In genomic region chr17:78184868-78185267, GRCh38 we compare ENCODE assay signal across 13 cellular contexts. TPM values are rescaled to one million over a fixed set of nuclear protein-coding genes. Genes with fewer than 3 reads are reported as not detected.
DNase-seq lines count a peak whose midpoint lies in the region; ATAC-seq, FAIRE-seq and TF ChIP-seq lines count a peak whose summit lies in the region.
"Had no signal": no experiment of that assay in that cellular context is flagged by ENCODE, and none has a peak within 500 bp of the region (broad histone marks: within the 10 kb centered on the region; RNA-seq: fewer than 3 reads in every experiment).

No MANE protein-coding gene starts in this region.

- H3K27ac Mint-ChIP-seq in Calu3 (ENCODE audit: unreplicated experiment) (no peak overlapping the region), progenitor cell of endocrine pancreas (no peak overlapping the region)

- no peak overlapping the region for H2AK5ac ChIP-seq in H1 (ENCODE audit: low read depth, low read length)

- H4K20me1 ChIP-seq in H1 (replicated peaks in 1 of 2; ENCODE audit: control insufficient read depth in 1 of 2, insufficient read depth in 2 of 2, low read length in 2 of 2): peaks cover 10% of the 10 kb centered on the region in 2 experiments

- peaks cover 0 to 42% of the 10 kb centered on the region in 2 experiments; a peak in 3 of 4 replicates for H3K79me2 ChIP-seq in H1 (ENCODE audit: control insufficient read depth in 1 of 2, insufficient read depth in 2 of 2, low read length in 2 of 2)

- no peak for TF ChIP-seq RAD21 in H1 (IDR thresholded peaks at IDR 0.05 in 1 of 2, conservative IDR thresholded peaks at IDR 0.05 in 1 of 2; ENCODE audit: low read depth in 2 of 2, low read length in 2 of 2)

- no peak overlapping the region for H3K27ac ChIP-seq in H1 (ENCODE audit: low read depth, low read length)
- H3K27ac ChIP-seq: cardiac muscle cell, right atrium auricular region, SJSA1 had no signal

- no peak overlapping the region for H3K18ac ChIP-seq in H1 (ENCODE audit: extremely low read depth, low read length)

- H3K9me3 ChIP-seq in NT2/D1 (ENCODE audit: insufficient read depth, low read length): no peaks in the 10 kb centered on the region
- no peaks in the 10 kb centered on the region for H3K9me3 ChIP-seq in H1 (ENCODE audit: insufficient read depth in 2 of 2, low read depth in 1 of 2, low read length in 1 of 2)
- H3K9me3 ChIP-seq: right atrium auricular region, SJSA1 had no signal

- no peak overlapping the region for H3K4ac ChIP-seq in H1 (replicated peaks; ENCODE audit: insufficient read length, low read depth, low read length)

- no peak for TF ChIP-seq CTCF in Calu3 (IDR thresholded peaks at IDR 0.05; ENCODE audit: unreplicated experiment)
- TF ChIP-seq CTCF in H1 (IDR thresholded peaks at IDR 0.05; ENCODE audit: control extremely low read depth in 1 of 3, insufficient read depth in 1 of 3, low read depth in 1 of 3, low read length in 3 of 3): no peak
- no peak for TF ChIP-seq CTCF in progenitor cell of endocrine pancreas (IDR thresholded peaks at IDR 0.05; ENCODE audit: unreplicated experiment)

- TF ChIP-seq POLR2A in H1 (IDR thresholded peaks at IDR 0.05; ENCODE audit: control extremely low read depth in 1 of 2, low read depth in 2 of 2, low read length in 2 of 2): no peak

- no peak overlapping the region for H3K14ac ChIP-seq in H1 (ENCODE audit: insufficient read length)

- no peak overlapping the region for H2BK20ac ChIP-seq in H1 (ENCODE audit: low read length)

- no peak for TF ChIP-seq EP300 in H1 (IDR thresholded peaks at IDR 0.05; ENCODE audit: borderline replicate concordance in 1 of 2, low read depth in 2 of 2, low read length in 2 of 2)

- H2AFZ ChIP-seq in H1 (ENCODE audit: low read length): no peak overlapping the region

- H3K4me3 Mint-ChIP-seq in Calu3 (ENCODE audit: low read depth, unreplicated experiment) (peak overlapping the region; percentile 15), progenitor cell of endocrine pancreas (ENCODE audit: low read depth) (peak overlapping the region; percentile 27)

- peaks cover 8% of the 10 kb centered on the region for H3K4me1 ChIP-seq in NT2/D1 (ENCODE audit: insufficient read depth, insufficient read length)
- peaks cover 0 to 13% (median 5%) of the 10 kb centered on the region in 4 experiments; a peak in 6 of 7 replicates for H3K4me1 ChIP-seq in H1 (replicated peaks in 1 of 4; ENCODE audit: control insufficient read depth in 3 of 4, insufficient read depth in 4 of 4, low read length in 3 of 4)

- H3K9me3 Mint-ChIP-seq in Calu3 (ENCODE audit: low read depth, unreplicated experiment): no peaks in the 10 kb centered on the region
- no peaks in the 10 kb centered on the region for H3K9me3 Mint-ChIP-seq in progenitor cell of endocrine pancreas (ENCODE audit: low read depth)

- H3K23me2 ChIP-seq in H1 (ENCODE audit: low read depth, low read length): peaks cover 4% of the 10 kb centered on the region

- H3K27me3 Mint-ChIP-seq in Calu3 (ENCODE audit: unreplicated experiment) (no peaks in the 10 kb centered on the region), progenitor cell of endocrine pancreas (no peaks in the 10 kb centered on the region)

- in situ Hi-C loops in KBM-7 (cut with MboI; ENCODE audit: low pct_unique_long_range_greater_than_20kb, low sequenced_read_pairs): no loop called here

- no peak overlapping the region for H2BK15ac ChIP-seq in H1 (ENCODE audit: low read length)

- no peak overlapping the region for H3K56ac ChIP-seq in H1 (replicated peaks; ENCODE audit: insufficient read length, low read depth, low read length)

- no peak for DNase-seq in Calu3
- no peak for DNase-seq in NT2/D1 (ENCODE audit: low read depth, low spot score)
- no peak for DNase-seq in H1 (ENCODE audit: low read depth in 1 of 2, low spot score in 2 of 2)
- DNase-seq in progenitor cell of endocrine pancreas (ENCODE audit: low spot score, unreplicated experiment): no peak
- no peak for DNase-seq in dedifferentiated amniotic fluid mesenchymal stem cell (ENCODE audit: extremely low spot score)
- DNase-seq in KBM-7: no peak
- DNase-seq: DMS79, KG1, left ventricle myocardium superior had no signal

- H3K36me3 ChIP-seq in NT2/D1 (ENCODE audit: insufficient read depth, insufficient read length, low read length) (peaks cover 59% of the 10 kb centered on the region), H1 (ENCODE audit: control insufficient read depth in 2 of 4, insufficient read depth in 4 of 4, low read length in 3 of 4) (peaks cover 22 to 52% (median 36%) of the 10 kb centered on the region in 4 experiments)
- H3K36me3 ChIP-seq: cardiac muscle cell, right atrium auricular region had no signal

- intact Hi-C loops in Calu3 (cut with micrococcal nuclease; ENCODE audit: unreplicated experiment): loop anchor here (5.0 kb wide), 1 partner anchor 73 kb away; no protein-coding TSS in a partner anchor

- FAIRE-seq in H1 (lab: Jason Lieb, UNC): no peak

- H4K5ac ChIP-seq in H1 (ENCODE audit: insufficient read length, low read depth, low read length): no peak overlapping the region

- no peak for ATAC-seq in HG02571 (IDR thresholded peaks at IDR 0.05; ENCODE audit: unreplicated experiment)
- ATAC-seq: left ventricle myocardium superior had no signal

- no peak overlapping the region; the same call in 1 of the 2 replicates for H2BK5ac ChIP-seq in H1 (ENCODE audit: low read depth, low read length)

- H2BK120ac ChIP-seq in H1 (replicated peaks; ENCODE audit: low read depth, low read length): no peak overlapping the region

- H3K79me1 ChIP-seq in H1 (ENCODE audit: low read depth, low read length): peaks cover 12% of the 10 kb centered on the region

- H3K9ac ChIP-seq in NT2/D1 (ENCODE audit: insufficient read length, low read depth) (peak overlapping the region; percentile 69), H1 (replicated peaks in 1 of 4; ENCODE audit: extremely low read depth in 1 of 4, low read depth in 3 of 4, low read length in 3 of 4) (peak overlapping the region in 1 of 4 experiments; percentile 24; a peak in 1 of 7 replicates)

- POLR2A ChIA-PET in H1 (lab: Charles Lee; ENCODE audit: partially characterized antibody): interaction anchor here (0.7 to 7.3 kb wide), 9 partner anchors 8 to 54 kb away, joined by 3 to 67 read pairs (median 6); no protein-coding TSS in a partner anchor

- peak overlapping the region; percentile 90 for H3K4me3 ChIP-seq in NT2/D1 (ENCODE audit: insufficient read length, low read depth)
- no peak overlapping the region; a peak in 1 of 8 replicates for H3K4me3 ChIP-seq in H1 (ENCODE audit: extremely low read depth in 1 of 4, insufficient read depth in 2 of 4, low read depth in 3 of 4, low read length in 4 of 4)
- H3K4me3 ChIP-seq: cardiac muscle cell, right atrium auricular region, SJSA1 had no signal

- CTCF ChIA-PET in Calu3 (lab: Charles Lee): no interaction called here
- CTCF ChIA-PET in H1 (lab: Charles Lee; ENCODE audit: partially characterized antibody): interaction anchor here (1.9 to 6.9 kb wide), 3 partner anchors 9 to 50 kb away, joined by 5 to 76 read pairs (median 65); no protein-coding TSS in a partner anchor

- H3K36me3 Mint-ChIP-seq in Calu3 (ENCODE audit: insufficient read depth, unreplicated experiment) (peaks cover 50% of the 10 kb centered on the region), progenitor cell of endocrine pancreas (ENCODE audit: insufficient read depth) (peaks cover 6% of the 10 kb centered on the region)

- H3K27me3 ChIP-seq in NT2/D1 (ENCODE audit: insufficient read depth, insufficient read length): no peaks in the 10 kb centered on the region
- H3K27me3 ChIP-seq in H1 (replicated peaks in 1 of 4; ENCODE audit: control insufficient read depth in 3 of 4, extremely low read depth in 1 of 4, insufficient read depth in 3 of 4, low read length in 3 of 4): no peaks in the 10 kb centered on the region; a peak in 1 of 7 replicates
- H3K27me3 ChIP-seq: cardiac muscle cell, right atrium auricular region, SJSA1 had no signal

- peak overlapping the region; percentile 45 to 80 for H3K4me2 ChIP-seq in H1 (ENCODE audit: insufficient read depth in 1 of 2, low read depth in 2 of 2, low read length in 2 of 2)

- H4K8ac ChIP-seq in H1 (ENCODE audit: extremely low read depth, insufficient read depth, low read length): no peak overlapping the region

- H3K23ac ChIP-seq in H1 (ENCODE audit: insufficient read length): no peak overlapping the region

- H2BK12ac ChIP-seq in H1 (ENCODE audit: low read depth, low read length): no peak overlapping the region

- H3K4me1 Mint-ChIP-seq in Calu3 (ENCODE audit: low read depth, unreplicated experiment): peaks cover 23% of the 10 kb centered on the region
- H3K4me1 Mint-ChIP-seq in progenitor cell of endocrine pancreas (ENCODE audit: low read depth): peaks cover 14% of the 10 kb centered on the region

- no TSS peak for BruUV-seq in Calu3 (replicated peaks; lab: Mats Ljungman, UMichigan)

- H4K91ac ChIP-seq in H1 (replicated peaks; ENCODE audit: insufficient read length, low read length): no peak overlapping the region

- WGBS in H1 (ENCODE audit: extremely low coverage in 1 of 2, insufficient coverage in 1 of 2, insufficient read length in 1 of 2, insufficient replicate concordance in 2 of 2, low coverage in 1 of 2, low lambda C conversion rate in 2 of 2, missing lambda C conversion rate in 1 of 2), 2 experiments: 89% methylated on average over 9 of the region's 9 CpGs; no CpG with 5 or more reads in 1 of the 2 experiments

RNA-seq across cellular contexts. Expression of gene TK1, which starts 2.0 kb away (rescaled TPM):
- 89.7 and 95.3 TPM in 2 replicates for total RNA-seq in Calu3 (2022)
- total RNA-seq in H1 (2021; fragmentation: NEBNext Ultra II Directional; extraction: Animal tissue kit (Norgen Biotek cat#: 25700)): 66.9 and 76.5 TPM in 2 replicates
- polyA plus RNA-seq in H1 (2011; rRNA removed): 147 and 170 TPM in 2 replicates
- 150 TPM for polyA plus RNA-seq in H1 (2011; cell fraction: cytosol; rRNA removed)
- 168 TPM for polyA plus RNA-seq in H1 (2011; cell fraction: nucleus; rRNA removed)
- polyA plus RNA-seq in H1 (2012, experiment 1 of 2): 50.8 to 96.9 TPM (median 88.1 TPM) in 4 replicates
- polyA plus RNA-seq in H1 (2012, experiment 2 of 2): 148 TPM
- polyA plus RNA-seq in H1 (2013, experiment 1 of 2): 57.7 TPM
- 54.1 TPM for polyA plus RNA-seq in H1 (2013, experiment 2 of 2)
- polyA minus RNA-seq in H1 (2011; rRNA and poly(A)+ RNA removed): 110 and 113 TPM in 2 replicates
- 54.3 TPM for polyA minus RNA-seq in H1 (2011; cell fraction: cytosol; rRNA and poly(A)+ RNA removed)
- 42.3 TPM for polyA minus RNA-seq in H1 (2011; cell fraction: nucleus; rRNA and poly(A)+ RNA removed)
- total RNA-seq in progenitor cell of endocrine pancreas: 27.9 and 29.1 TPM in 2 replicates

RNA-seq across cellular contexts. Expression of gene AFMID, which starts 2.3 kb away (rescaled TPM):
- total RNA-seq in Calu3 (2022) (28.5 and 30.8 TPM in 2 replicates), progenitor cell of endocrine pancreas (26.5 and 27.9 TPM in 2 replicates)
- total RNA-seq in H1 (2021; fragmentation: NEBNext Ultra II Directional; extraction: Animal tissue kit (Norgen Biotek cat#: 25700)): 53.0 and 54.8 TPM in 2 replicates
- 49.0 and 61.6 TPM in 2 replicates for polyA plus RNA-seq in H1 (2011; rRNA removed)
- polyA plus RNA-seq in H1 (2011; cell fraction: cytosol; rRNA removed): 63.2 TPM
- polyA plus RNA-seq in H1 (2011; cell fraction: nucleus; rRNA removed): 58.5 TPM
- 47.6 to 75.1 TPM (median 68.4 TPM) in 4 replicates for polyA plus RNA-seq in H1 (2012, experiment 1 of 2)
- 91.1 TPM for polyA plus RNA-seq in H1 (2012, experiment 2 of 2)
- polyA plus RNA-seq in H1 (2013, experiment 1 of 2): 40.1 TPM
- polyA plus RNA-seq in H1 (2013, experiment 2 of 2): 39.2 TPM
- 55.5 and 83.5 TPM in 2 replicates for polyA minus RNA-seq in H1 (2011; rRNA and poly(A)+ RNA removed)
- 30.7 TPM for polyA minus RNA-seq in H1 (2011; cell fraction: cytosol; rRNA and poly(A)+ RNA removed)
- polyA minus RNA-seq in H1 (2011; cell fraction: nucleus; rRNA and poly(A)+ RNA removed): 42.0 TPM

RNA-seq across cellular contexts. Expression of gene SYNGR2, which starts 16.5 kb away (rescaled TPM):
- 204 and 229 TPM in 2 replicates for total RNA-seq in Calu3 (2022)
- total RNA-seq in H1 (2021; fragmentation: NEBNext Ultra II Directional; extraction: Animal tissue kit (Norgen Biotek cat#: 25700)): 48.4 and 50.0 TPM in 2 replicates
- 139 and 209 TPM in 2 replicates for polyA plus RNA-seq in H1 (2011; rRNA removed)
- 92.9 TPM for polyA plus RNA-seq in H1 (2011; cell fraction: cytosol; rRNA removed)
- 102 TPM for polyA plus RNA-seq in H1 (2011; cell fraction: nucleus; rRNA removed)
- 32.5 to 57.4 TPM (median 51.2 TPM) in 4 replicates for polyA plus RNA-seq in H1 (2012, experiment 1 of 2)
- polyA plus RNA-seq in H1 (2012, experiment 2 of 2): 37.5 TPM
- 42.0 TPM for polyA plus RNA-seq in H1 (2013, experiment 1 of 2)
- 51.5 TPM for polyA plus RNA-seq in H1 (2013, experiment 2 of 2)
- polyA minus RNA-seq in H1 (2011; rRNA and poly(A)+ RNA removed): 53.5 and 79.1 TPM in 2 replicates
- polyA minus RNA-seq in H1 (2011; cell fraction: cytosol; rRNA and poly(A)+ RNA removed): 28.6 TPM
- 27.7 TPM for polyA minus RNA-seq in H1 (2011; cell fraction: nucleus; rRNA and poly(A)+ RNA removed)
- 50.5 and 51.5 TPM in 2 replicates for total RNA-seq in progenitor cell of endocrine pancreas

RNA-seq across cellular contexts. Expression of gene BIRC5, which starts 29.2 kb away (rescaled TPM):
- total RNA-seq in Calu3 (2022): 52.4 and 58.5 TPM in 2 replicates
- 106 and 108 TPM in 2 replicates for total RNA-seq in H1 (2021; fragmentation: NEBNext Ultra II Directional; extraction: Animal tissue kit (Norgen Biotek cat#: 25700))
- polyA plus RNA-seq in H1 (2011; rRNA removed): 42.2 and 48.8 TPM in 2 replicates
- polyA plus RNA-seq in H1 (2011; cell fraction: cytosol; rRNA removed): 53.5 TPM
- 78.0 TPM for polyA plus RNA-seq in H1 (2011; cell fraction: nucleus; rRNA removed)
- 58.7 to 71.7 TPM (median 68.1 TPM) in 4 replicates for polyA plus RNA-seq in H1 (2012, experiment 1 of 2)
- 111 TPM for polyA plus RNA-seq in H1 (2012, experiment 2 of 2)
- 64.6 TPM for polyA plus RNA-seq in H1 (2013, experiment 1 of 2)
- polyA plus RNA-seq in H1 (2013, experiment 2 of 2): 66.0 TPM
- 39.6 and 46.5 TPM in 2 replicates for polyA minus RNA-seq in H1 (2011; rRNA and poly(A)+ RNA removed)
- polyA minus RNA-seq in H1 (2011; cell fraction: cytosol; rRNA and poly(A)+ RNA removed): 43.1 TPM
- 41.5 TPM for polyA minus RNA-seq in H1 (2011; cell fraction: nucleus; rRNA and poly(A)+ RNA removed)
- total RNA-seq in progenitor cell of endocrine pancreas: 28.9 and 30.0 TPM in 2 replicates

RNA-seq across cellular contexts. Expression of gene C17orf99, which starts 38.7 kb away (rescaled TPM):
- total RNA-seq in Calu3 (2022): not detected in 2 replicates
- not detected in 2 replicates for total RNA-seq in H1 (2021; fragmentation: NEBNext Ultra II Directional; extraction: Animal tissue kit (Norgen Biotek cat#: 25700))
- not detected in 2 replicates for polyA plus RNA-seq in H1 (2011; rRNA removed)
- not detected for polyA plus RNA-seq in H1 (2011; cell fraction: cytosol; rRNA removed)
- polyA plus RNA-seq in H1 (2011; cell fraction: nucleus; rRNA removed): not detected
- polyA plus RNA-seq in H1 (2012, experiment 1 of 2): not detected in 4 replicates
- polyA plus RNA-seq in H1 (2012, experiment 2 of 2): not detected
- not detected for polyA plus RNA-seq in H1 (2013, experiment 1 of 2)
- not detected for polyA plus RNA-seq in H1 (2013, experiment 2 of 2)
- polyA minus RNA-seq in H1 (2011; rRNA and poly(A)+ RNA removed): not detected in 2 replicates
- not detected for polyA minus RNA-seq in H1 (2011; cell fraction: cytosol; rRNA and poly(A)+ RNA removed)
- not detected for polyA minus RNA-seq in H1 (2011; cell fraction: nucleus; rRNA and poly(A)+ RNA removed)
- not detected in 2 replicates for total RNA-seq in progenitor cell of endocrine pancreas
- total RNA-seq: cardiac muscle cell, left ventricle myocardium superior, right atrium auricular region, SJSA1 had no signal
- polyA plus RNA-seq: cardiac muscle cell had no signal
